11 cellular contexts compared by ENCODE assay signal in genomic region chr11:74417379-74417804, GRCh38. TPM values are rescaled to one million over a fixed set of nuclear protein-coding genes. Genes with fewer than 3 reads are reported as not detected.
DNase-seq lines count a peak whose midpoint lies in the region; ATAC-seq, FAIRE-seq and TF ChIP-seq lines count a peak whose summit lies in the region.
"Had no signal": no experiment of that assay in that cellular context is flagged by ENCODE, and none has a peak within 500 bp of the region (broad histone marks: within the 10 kb centered on the region; RNA-seq: fewer than 3 reads in every experiment).

No MANE protein-coding gene starts in this region.

- in situ Hi-C loops in KBM-7 (cut with MboI; ENCODE audit: low pct_unique_long_range_greater_than_20kb, low sequenced_read_pairs) = no loop called here

- H3K36me3 ChIP-seq in breast epithelium (no peaks in the 10 kb centered on the region), pancreas (no peaks in the 10 kb centered on the region)
- H3K36me3 ChIP-seq: gastrocnemius medialis had no signal

- H3K27ac ChIP-seq in breast epithelium (peak overlapping the region; percentile 75 to 91), pancreas (peak overlapping the region in 2 of 4 donors; percentile 56 to 64)

- intact Hi-C loops in breast epithelium (cut with DNase I; ENCODE audit: low total_unique reads) = no loop called here
- intact Hi-C loops in pancreas (cut with DNase I) = no loop called here

- H3K4me1 ChIP-seq in breast epithelium (peaks cover 0 to 17% of the 10 kb centered on the region in 2 donors), pancreas (peaks cover 18 to 25% (median 18%) of the 10 kb centered on the region in 3 donors)
- H3K4me1 ChIP-seq: gastrocnemius medialis had no signal

- DNase-seq in DMS53 (lab: John Stamatoyannopoulos, UW) (peak; percentile 94), NCI-H1105 (lab: John Stamatoyannopoulos, UW) (peak; percentile 71), breast epithelium (ENCODE audit: low spot score in 2 of 2) (no peak), pancreas (no peak), NCI-H82 treated with DMSO at 0.1 percent for 48 hours (lab: John Stamatoyannopoulos, UW; ENCODE audit: unreplicated experiment) (no peak), KBM-7 (no peak)
- DNase-seq in stimulated activated CD4-positive, alpha-beta T cell treated with anti-CD3 and anti-CD28 coated beads, Interleukin-2, amount 100 ng/mL, for 24 hours = no peak
- DNase-seq: activated CD8-positive, alpha-beta memory T cell treated with anti-CD3 and anti-CD28 coated beads, Interleukin-2, amount 10 ng/mL, durations not matched to agents 7 days and 5 days; gastrocnemius medialis; NCI-H187 treated with DMSO at 0.1 percent for 48 hours had no signal

- ATAC-seq in pancreas = peak; percentile 46 to 62 (median 57)
- ATAC-seq in HG02885 (IDR thresholded peaks at IDR 0.05; ENCODE audit: poor library complexity, unreplicated experiment) = no peak
- ATAC-seq: activated CD8-positive, alpha-beta memory T cell treated with anti-CD3 and anti-CD28 coated beads, Interleukin-2, amount 10 ng/mL, durations not matched to agents 7 days and 5 days had no signal

- H3K9me3 ChIP-seq in breast epithelium = no peaks in the 10 kb centered on the region
- H3K9me3 ChIP-seq in pancreas = no peaks in the 10 kb centered on the region
- H3K9me3 ChIP-seq: gastrocnemius medialis had no signal

- TF ChIP-seq POLR2A in breast epithelium (IDR thresholded peaks at IDR 0.05) = no peak

- FAIRE-seq in pancreas (lab: Jason Lieb, UNC) = peak; percentile 34

- TF ChIP-seq CTCF in breast epithelium (IDR thresholded peaks at IDR 0.05) (no peak), pancreas (IDR thresholded peaks at IDR 0.05) (no peak)

- H3K4me3 ChIP-seq in breast epithelium = no peak overlapping the region
- H3K4me3 ChIP-seq in pancreas = no peak overlapping the region
- H3K4me3 ChIP-seq: gastrocnemius medialis had no signal

- no peaks in the 10 kb centered on the region for H3K27me3 ChIP-seq in breast epithelium
- no peaks in the 10 kb centered on the region for H3K27me3 ChIP-seq in pancreas
- H3K27me3 ChIP-seq: gastrocnemius medialis had no signal

- WGBS in pancreas, 2 donors = 7 to 14% methylated on average over 1 of the region's 1 CpG

RNA-seq across cellular contexts. Expression of gene PGM2L1, which starts 19.2 kb away (rescaled TPM):
- total RNA-seq in breast epithelium (10 to 100 TPM in 1 of 3 donors, 1 to 10 TPM in 2; 2.1 to 13.5 (median 6.6) TPM), pancreas (1 to 10 TPM; 2.2 to 9.5 (median 4.2) TPM)
- polyA plus RNA-seq in pancreas = 1 to 10 TPM in 1 of 2 donors, under 1 TPM in 1; 0.96 to 1.9 TPM

RNA-seq across cellular contexts. Expression of gene KCNE3, which starts 50.0 kb away (rescaled TPM):
- 10 to 100 TPM in 1 of 3 donors, 1 to 10 TPM in 2; 3.6 to 15.8 (median 4.7) TPM for total RNA-seq in breast epithelium
- total RNA-seq in pancreas = 10 to 100 TPM in 1 of 6 donors, 1 to 10 TPM in 5; 4.2 to 10.9 (median 6.1) TPM
- 1 to 10 TPM; 4.1 to 4.4 TPM for polyA plus RNA-seq in pancreas

Comparison
In these comparisons a context has a peak if more than half of its experiments do, and no peak if none do; other contexts are left out.
1. DNase-seq: peak in DMS53 (single experiment) and NCI-H1105 (single experiment); none in breast epithelium (0 of 2), pancreas (0 of 6), stimulated activated CD4-positive, alpha-beta T cell treated with anti-CD3 and anti-CD28 coated beads, Interleukin-2, amount 100 ng/mL, for 24 hours (0 of 2), NCI-H82 treated with DMSO at 0.1 percent for 48 hours (single experiment) and KBM-7 (single experiment).